ENCODE assay signal across 10 cellular contexts in genomic region chr5:127870914-127871313, GRCh38.
A peak's percentile ranks its signal among the peaks of the same experiment; 100 is the strongest.
DNase-seq lines count a peak whose midpoint lies in the region; ATAC-seq, FAIRE-seq and TF ChIP-seq lines count a peak whose summit lies in the region.
"Had no signal": no experiment of that assay in that cellular context is flagged by ENCODE, and none has a peak within 500 bp of the region (broad histone marks: within the 10 kb centered on the region; RNA-seq: fewer than 3 reads in every experiment).

No MANE protein-coding gene starts in this region.

- H3K4me1 Mint-ChIP-seq in activated CD4-positive, alpha-beta T cell treated with anti-CD3 and anti-CD28 coated beads, Interleukin-2, amount 10 ng/mL, durations not matched to agents 7 days and 5 days: no peaks in the 10 kb centered on the region

- H2AFZ ChIP-seq in OCI-LY3 (ENCODE audit: low read depth, low read length): no peak overlapping the region

- peaks cover 24% of the 10 kb centered on the region for H3K4me1 ChIP-seq in OCI-LY3 (ENCODE audit: low read length)
- peaks cover 0 to 5% of the 10 kb centered on the region in 2 donors for H3K4me1 ChIP-seq in kidney (ENCODE audit: control insufficient read depth in 1 of 2, insufficient read depth in 1 of 2, low read depth in 1 of 2, low read length in 2 of 2)

- H3K4me3 Mint-ChIP-seq in activated CD4-positive, alpha-beta T cell treated with anti-CD3 and anti-CD28 coated beads, Interleukin-2, amount 10 ng/mL, durations not matched to agents 7 days and 5 days: no peak overlapping the region
- H3K4me3 Mint-ChIP-seq: IgD-negative memory B cell had no signal

- no peaks in the 10 kb centered on the region for H3K79me2 ChIP-seq in OCI-LY3 (ENCODE audit: low read length)

- CTCF ChIA-PET in activated CD4-positive, alpha-beta T cell treated with anti-CD3 and anti-CD28 coated beads, Interleukin-2, amount 10 ng/mL, durations not matched to agents 7 days and 5 days (lab: Charles Lee): no interaction called here

- no peaks in the 10 kb centered on the region for H3K36me3 Mint-ChIP-seq in activated CD4-positive, alpha-beta T cell treated with anti-CD3 and anti-CD28 coated beads, Interleukin-2, amount 10 ng/mL, durations not matched to agents 7 days and 5 days (ENCODE audit: low read depth)
- H3K36me3 Mint-ChIP-seq: IgD-negative memory B cell had no signal

- no peaks in the 10 kb centered on the region for H3K9me3 ChIP-seq in OCI-LY3 (ENCODE audit: insufficient read depth, low read length)
- H3K9me3 ChIP-seq in kidney (ENCODE audit: control insufficient read depth in 1 of 2, low read length in 2 of 2): no peaks in the 10 kb centered on the region
- H3K9me3 ChIP-seq: BLaER1 treated with 17β-estradiol and CSF1 and Interleukin-3, amounts not matched to agents 10 nM and 100 nM had no signal

- peak overlapping the region; percentile 37 for H3K4me2 ChIP-seq in OCI-LY3 (ENCODE audit: low read length)
- H3K4me2 ChIP-seq: BLaER1 treated with 17β-estradiol and CSF1 and Interleukin-3, amounts not matched to agents 10 nM and 100 nM had no signal

- no peak overlapping the region for H3K27ac Mint-ChIP-seq in activated CD4-positive, alpha-beta T cell treated with anti-CD3 and anti-CD28 coated beads, Interleukin-2, amount 10 ng/mL, durations not matched to agents 7 days and 5 days
- H3K27ac Mint-ChIP-seq: IgD-negative memory B cell had no signal

- peak; percentile 65 for DNase-seq in Ammon's horn (ENCODE audit: low spot score)
- DNase-seq in kidney: peak; percentile 74
- no peak for DNase-seq in activated CD4-positive, alpha-beta T cell treated with anti-CD3 and anti-CD28 coated beads, Interleukin-2, amount 10 ng/mL, durations not matched to agents 7 days and 5 days
- DNase-seq in occipital lobe (lab: John Stamatoyannopoulos, UW): no peak
- no peak for DNase-seq in ecto neural progenitor cell (ENCODE audit: low spot score)
- no peak for DNase-seq in RKO (ENCODE audit: low spot score)

- no peaks in the 10 kb centered on the region for H4K20me1 ChIP-seq in OCI-LY3 (ENCODE audit: insufficient read depth, low read length)
- H4K20me1 ChIP-seq: BLaER1 treated with 17β-estradiol and CSF1 and Interleukin-3, amounts not matched to agents 10 nM and 100 nM had no signal

- TF ChIP-seq CTCF in OCI-LY3 (IDR thresholded peaks at IDR 0.05; ENCODE audit: low read depth, low read length) (no peak), kidney (IDR thresholded peaks at IDR 0.05; ENCODE audit: borderline replicate concordance, extremely low read depth, insufficient read depth) (no peak)

- POLR2A ChIA-PET in activated CD4-positive, alpha-beta T cell treated with anti-CD3 and anti-CD28 coated beads, Interleukin-2, amount 10 ng/mL, durations not matched to agents 7 days and 5 days (lab: Charles Lee): no interaction called here

- ATAC-seq in GM21723 (IDR thresholded peaks at IDR 0.05; ENCODE audit: unreplicated experiment): peak; percentile 45

- intact Hi-C loops in kidney (cut with DNase I): no loop called here

- no peaks in the 10 kb centered on the region for H3K36me3 ChIP-seq in OCI-LY3 (replicated peaks; ENCODE audit: low read depth, low read length)
- H3K36me3 ChIP-seq in kidney (ENCODE audit: control insufficient read depth in 1 of 2, insufficient read depth in 2 of 2, low read length in 2 of 2): no peaks in the 10 kb centered on the region
- H3K36me3 ChIP-seq: BLaER1 treated with 17β-estradiol and CSF1 and Interleukin-3, amounts not matched to agents 10 nM and 100 nM had no signal

- H3K4me3 ChIP-seq in OCI-LY3 (ENCODE audit: low read length) (no peak overlapping the region), kidney (ENCODE audit: low read length in 2 of 2) (no peak overlapping the region)
- H3K4me3 ChIP-seq: BLaER1 treated with 17β-estradiol and CSF1 and Interleukin-3, amounts not matched to agents 10 nM and 100 nM had no signal

- no peak overlapping the region for H3K27ac ChIP-seq in OCI-LY3 (ENCODE audit: low read length)
- no peak overlapping the region for H3K27ac ChIP-seq in kidney (ENCODE audit: low read depth in 2 of 2, low read length in 2 of 2)
- H3K27ac ChIP-seq: BLaER1 treated with 17β-estradiol and CSF1 and Interleukin-3, amounts not matched to agents 10 nM and 100 nM had no signal

- no peaks in the 10 kb centered on the region for H3K9me3 Mint-ChIP-seq in activated CD4-positive, alpha-beta T cell treated with anti-CD3 and anti-CD28 coated beads, Interleukin-2, amount 10 ng/mL, durations not matched to agents 7 days and 5 days
- H3K9me3 Mint-ChIP-seq: IgD-negative memory B cell had no signal

- H3K27me3 Mint-ChIP-seq in activated CD4-positive, alpha-beta T cell treated with anti-CD3 and anti-CD28 coated beads, Interleukin-2, amount 10 ng/mL, durations not matched to agents 7 days and 5 days: peaks cover 1% of the 10 kb centered on the region

- H3K9ac ChIP-seq in OCI-LY3 (ENCODE audit: low read length) (no peak overlapping the region), kidney (ENCODE audit: low read length in 2 of 2) (no peak overlapping the region)
- H3K9ac ChIP-seq: BLaER1 treated with 17β-estradiol and CSF1 and Interleukin-3, amounts not matched to agents 10 nM and 100 nM had no signal

- FAIRE-seq in kidney (lab: Jason Lieb, UNC): no peak

- peaks cover 4% of the 10 kb centered on the region; the same call in 1 of the 2 replicates for H3K27me3 ChIP-seq in OCI-LY3 (ENCODE audit: low read depth, low read length)
- H3K27me3 ChIP-seq: BLaER1 treated with 17β-estradiol and CSF1 and Interleukin-3, amounts not matched to agents 10 nM and 100 nM had no signal

Comparison
In these comparisons a context has a peak if more than half of its experiments do, and no peak if none do; other contexts are left out.
1. DNase-seq: peak in Ammon's horn (single experiment) and kidney (single experiment); none in activated CD4-positive, alpha-beta T cell treated with anti-CD3 and anti-CD28 coated beads, Interleukin-2, amount 10 ng/mL, durations not matched to agents 7 days and 5 days (single experiment), occipital lobe (single experiment), ecto neural progenitor cell (single experiment) and RKO (single experiment).